26 cellular contexts compared by ENCODE assay signal in the genomic region with DNA sequence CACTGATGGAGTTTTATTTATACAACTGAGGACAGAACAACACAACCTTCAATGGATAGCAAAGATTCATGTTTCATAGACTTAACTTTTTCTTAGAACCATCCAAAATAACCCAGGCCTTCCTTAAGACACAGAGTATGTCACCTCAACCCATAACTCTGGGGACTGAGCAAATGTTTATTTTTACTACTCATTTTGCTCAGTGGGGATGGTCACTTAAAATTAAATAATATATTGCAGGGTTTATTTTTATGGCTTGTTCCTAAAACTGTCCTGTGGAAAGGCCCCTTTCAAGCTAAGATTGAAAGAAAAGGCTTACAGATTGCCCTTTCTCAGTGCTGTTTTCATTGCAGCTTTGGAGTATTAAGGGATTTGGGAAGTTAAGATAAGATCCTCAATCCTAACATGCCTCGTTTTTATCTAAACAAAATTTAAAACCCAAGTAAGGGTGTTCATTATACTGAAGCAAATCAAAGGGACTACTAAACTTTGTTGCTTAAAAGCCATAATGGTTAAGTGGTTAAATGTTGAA.
A peak's percentile ranks its signal among the peaks of the same experiment; 100 is the strongest.
DNase-seq lines count a peak whose midpoint lies in the region; ATAC-seq and TF ChIP-seq lines count a peak whose summit lies in the region.
"Had no signal": no experiment of that assay in that cellular context is flagged by ENCODE, and none has a peak within 500 bp of the region (broad histone marks: within the 10 kb centered on the region; RNA-seq: fewer than 3 reads in every experiment).

No MANE protein-coding gene starts in this region.

- H3K27me3 Mint-ChIP-seq in nephron progenitor cell (ENCODE audit: low read depth, poor library complexity): no peaks in the 10 kb centered on the region
- H3K27me3 Mint-ChIP-seq: IgD-negative memory B cell had no signal

- H3K27ac Mint-ChIP-seq in nephron progenitor cell: peak overlapping the region; percentile 90
- H3K27ac Mint-ChIP-seq: CD14-positive monocyte; CD8-positive, alpha-beta memory T cell; HFFc6; IgD-negative memory B cell had no signal

- WGBS in heart right ventricle, 2 donors: 33 to 47% methylated on average over 1 of the region's 1 CpG
- 12% methylated on average over 1 of the region's 1 CpG for WGBS in smooth muscle cell (ENCODE audit: low lambda C conversion rate)

- H3K36me3 Mint-ChIP-seq in nephron progenitor cell (ENCODE audit: low read depth): no peaks in the 10 kb centered on the region
- H3K36me3 Mint-ChIP-seq: CD14-positive monocyte; CD8-positive, alpha-beta memory T cell; IgD-negative memory B cell had no signal

- peak overlapping the region; percentile 65 for H3K27ac ChIP-seq in cardiac muscle cell
- no peak overlapping the region for H3K27ac ChIP-seq in heart right ventricle
- H3K27ac ChIP-seq in smooth muscle cell (ENCODE audit: low read depth): peak overlapping the region; percentile 61
- H3K27ac ChIP-seq: KMS-11, PC-9, SJSA1 had no signal

- H3K4me1 ChIP-seq in cardiac muscle cell (ENCODE audit: low read depth): peaks cover 26% of the 10 kb centered on the region
- H3K4me1 ChIP-seq in heart right ventricle: peaks cover 0 to 8% (median 0%) of the 10 kb centered on the region in 9 donors
- H3K4me1 ChIP-seq in smooth muscle cell (ENCODE audit: low read depth): peaks cover 39% of the 10 kb centered on the region
- H3K4me1 ChIP-seq: BE2C, SJSA1 had no signal

- peaks cover 22% of the 10 kb centered on the region for H3F3A ChIP-seq in smooth muscle cell (ENCODE audit: low read depth)

- ATAC-seq in heart right ventricle (no peak), HG02840 (IDR thresholded peaks at IDR 0.05; ENCODE audit: low FRiP score, unreplicated experiment) (no peak)
- ATAC-seq: Right ventricle myocardium inferior had no signal

- H3K9me3 ChIP-seq in cardiac muscle cell (ENCODE audit: low read depth) (no peaks in the 10 kb centered on the region), heart right ventricle (no peaks in the 10 kb centered on the region), smooth muscle cell (replicated peaks; ENCODE audit: low read depth) (no peaks in the 10 kb centered on the region)
- H3K9me3 ChIP-seq: BE2C, SJSA1 had no signal

- H3K4me1 Mint-ChIP-seq in nephron progenitor cell: peaks cover 36% of the 10 kb centered on the region
- H3K4me1 Mint-ChIP-seq: CD14-positive monocyte; CD8-positive, alpha-beta memory T cell; IgD-negative memory B cell had no signal

- no peak for TF ChIP-seq CTCF in cardiac muscle cell (IDR thresholded peaks at IDR 0.05; ENCODE audit: low read depth, low read length)
- TF ChIP-seq CTCF in heart right ventricle (IDR thresholded peaks at IDR 0.05): no peak
- no peak for TF ChIP-seq CTCF in fibroblast of villous mesenchyme (IDR thresholded peaks at IDR 0.05; ENCODE audit: insufficient read depth, low read depth, low read length)
- TF ChIP-seq CTCF in nephron progenitor cell (IDR thresholded peaks at IDR 0.05): no peak
- no peak for TF ChIP-seq CTCF in smooth muscle cell (IDR thresholded peaks at IDR 0.05; ENCODE audit: borderline replicate concordance, insufficient read depth, poor library complexity, severe bottlenecking)

- no peaks in the 10 kb centered on the region for H4K20me1 ChIP-seq in smooth muscle cell (ENCODE audit: low read depth)

- no peak overlapping the region for H2AFZ ChIP-seq in smooth muscle cell (ENCODE audit: low read depth)
- H2AFZ ChIP-seq: PC-9 had no signal

- H3K9ac ChIP-seq in smooth muscle cell (ENCODE audit: low read depth): no peak overlapping the region
- H3K9ac ChIP-seq: KMS-11 had no signal

- intact Hi-C loops in heart right ventricle (cut with DNase I): no loop called here

- H3K4me3 ChIP-seq in cardiac muscle cell: no peak overlapping the region
- H3K4me3 ChIP-seq in heart right ventricle: no peak overlapping the region
- no peak overlapping the region for H3K4me3 ChIP-seq in fibroblast of villous mesenchyme (ENCODE audit: low read depth, low read length)
- H3K4me3 ChIP-seq in smooth muscle cell: no peak overlapping the region
- H3K4me3 ChIP-seq: PC-9, SJSA1 had no signal

- peak overlapping the region; percentile 67 for H3K4me2 ChIP-seq in smooth muscle cell
- H3K4me2 ChIP-seq: KMS-11, PC-9 had no signal

- no peaks in the 10 kb centered on the region for H3K9me3 Mint-ChIP-seq in nephron progenitor cell
- H3K9me3 Mint-ChIP-seq: CD8-positive, alpha-beta memory T cell; IgD-negative memory B cell had no signal

- H3K4me3 Mint-ChIP-seq in nephron progenitor cell: no peak overlapping the region
- H3K4me3 Mint-ChIP-seq: CD14-positive monocyte; CD8-positive, alpha-beta memory T cell; HFFc6; IgD-negative memory B cell had no signal

- DNase-seq in cardiac muscle cell (ENCODE audit: low read depth in 1 of 2, low spot score in 1 of 2) (no peak), heart right ventricle (no peak), fibroblast of villous mesenchyme (ENCODE audit: low read depth) (peak; percentile 26), nephron progenitor cell (no peak), smooth muscle cell (lab: John Stamatoyannopoulos, UW; ENCODE audit: unreplicated experiment) (no peak), mesenteric fat pad (ENCODE audit: low spot score) (no peak)
- no peak for DNase-seq in activated naive CD4-positive, alpha-beta T cell treated with anti-CD3 and anti-CD28 coated beads, Interleukin-2, amount 50 U/mL, for 16 hours
- DNase-seq: 8988T; ACHN; BE2C; CD8-positive, alpha-beta memory T cell; H7; HFFc6; MM.1S; NCI-H1694 treated with DMSO at 0.1 percent for 48 hours; NCI-H2081 treated with DMSO at 0.1 percent for 48 hours; NCI-H524; NCI-H748 treated with DMSO at 0.1 percent for 48 hours; NK-92 treated with Interleukin-12 subunit alpha and Interleukin-12 subunit beta, amount 100 ng/mL, for 24 hours; PC-9 had no signal

- H3K79me2 ChIP-seq in smooth muscle cell (ENCODE audit: low read depth): no peaks in the 10 kb centered on the region

- H3K27me3 ChIP-seq in cardiac muscle cell: no peaks in the 10 kb centered on the region
- no peaks in the 10 kb centered on the region for H3K27me3 ChIP-seq in heart right ventricle
- H3K27me3 ChIP-seq in smooth muscle cell (ENCODE audit: low read depth): no peaks in the 10 kb centered on the region
- H3K27me3 ChIP-seq: BE2C, SJSA1 had no signal

- H3K36me3 ChIP-seq in cardiac muscle cell (no peaks in the 10 kb centered on the region), heart right ventricle (no peaks in the 10 kb centered on the region), smooth muscle cell (ENCODE audit: low read depth) (no peaks in the 10 kb centered on the region)
- H3K36me3 ChIP-seq: BE2C, SJSA1 had no signal

Comparison
In these comparisons a context has a peak if more than half of its experiments do, and no peak if none do; other contexts are left out.
1. H3K27ac ChIP-seq: peak in cardiac muscle cell (single experiment) and smooth muscle cell (single experiment); none in heart right ventricle (0 of 10).